In genomic region chr20:9070304-9070703, GRCh38 we compare ENCODE assay signal across 18 cellular contexts. TPM values are rescaled to one million over a fixed set of nuclear protein-coding genes. Genes with fewer than 3 reads are reported as not detected.
A peak's percentile ranks its signal among the peaks of the same experiment; 100 is the strongest.
DNase-seq lines count a peak whose midpoint lies in the region; ATAC-seq and TF ChIP-seq lines count a peak whose summit lies in the region.
"Had no signal": no experiment of that assay in that cellular context is flagged by ENCODE, and none has a peak within 500 bp of the region (broad histone marks: within the 10 kb centered on the region; RNA-seq: fewer than 3 reads in every experiment).

No MANE protein-coding gene starts in this region.

- no peak overlapping the region for H3K23ac ChIP-seq in mesenchymal stem cell (ENCODE audit: low read length in 2 of 2)

- H2BK5ac ChIP-seq in mesenchymal stem cell (ENCODE audit: low read depth, low read length, poor library complexity, severe bottlenecking), result no peak overlapping the region

- H3F3A ChIP-seq in GM23338 (replicated peaks; ENCODE audit: low read depth), result no peaks in the 10 kb centered on the region

- no peak overlapping the region for H3K4ac ChIP-seq in mesenchymal stem cell (ENCODE audit: low read depth in 1 of 2, low read length in 2 of 2)

- no peak overlapping the region for H2AFZ ChIP-seq in GM23338
- no peak overlapping the region for H2AFZ ChIP-seq in mesenchymal stem cell (ENCODE audit: low read depth, low read length)

- no peak overlapping the region for H2BK15ac ChIP-seq in mesenchymal stem cell (ENCODE audit: low read depth, poor library complexity, severe bottlenecking)

- 81% methylated on average over 3 of the region's 3 CpGs for whole genome bisulfite sequencing in mesenchymal stem cell

- no peaks in the 10 kb centered on the region for H3K79me1 ChIP-seq in mesenchymal stem cell (replicated peaks; ENCODE audit: low read length, poor library complexity, severe bottlenecking)

- H3K79me2 ChIP-seq in GM23338 (replicated peaks; ENCODE audit: insufficient read depth), result peaks cover 47% of the 10 kb centered on the region

- H3K36me3 ChIP-seq in GM23338 (ENCODE audit: insufficient read depth), result no peaks in the 10 kb centered on the region
- H3K36me3 ChIP-seq in mesenchymal stem cell (ENCODE audit: control insufficient read depth in 1 of 2, insufficient read depth in 2 of 2, low read depth in 1 of 2, low read length in 2 of 2), result no peaks in the 10 kb centered on the region
- H3K36me3 ChIP-seq: SJCRH30, thyroid gland had no signal

- no peaks in the 10 kb centered on the region for H3K9me2 ChIP-seq in GM23338 (ENCODE audit: insufficient read depth)

- no peak overlapping the region for H3K18ac ChIP-seq in mesenchymal stem cell (ENCODE audit: low read depth in 1 of 2, low read length in 2 of 2)

- DNase-seq in GM23338 (ENCODE audit: low spot score) (no peak), cerebellar cortex (ENCODE audit: low spot score) (peak; percentile 73), mesenchymal stem cell (no peak), NCI-H1092 (lab: John Stamatoyannopoulos, UW) (no peak), GM10266 (ENCODE audit: extremely low spot score) (no peak)
- DNase-seq: activated CD4-positive, alpha-beta T cell treated with anti-CD3 and anti-CD28 coated beads, Interleukin-2, amount 50 U/mL, for 1 hour; activated naive CD8-positive, alpha-beta T cell treated with anti-CD3 and anti-CD28 coated beads, Interleukin-2, amount 10 ng/mL, durations not matched to agents 7 days and 5 days; activated T-cell treated with anti-CD3 and anti-CD28 coated beads, Interleukin-2, amount 50 U/mL, for 24 hours; DMS53; naive B cell; NCI-H1048; retina; SJCRH30; stimulated activated CD4-positive, alpha-beta T cell treated with anti-CD3 and anti-CD28 coated beads, Interleukin-2, amount 100 ng/mL, for 48 hours; thyroid gland had no signal

- H3K27ac ChIP-seq in 22Rv1, result peak overlapping the region; percentile 90
- no peak overlapping the region for H3K27ac ChIP-seq in GM23338 (ENCODE audit: low read depth)
- peak overlapping the region; percentile 57 for H3K27ac ChIP-seq in mesenchymal stem cell (ENCODE audit: low read length, poor library complexity, severe bottlenecking)
- H3K27ac ChIP-seq: SJCRH30, thyroid gland had no signal

- no peak overlapping the region for H2BK12ac ChIP-seq in mesenchymal stem cell (ENCODE audit: low read length in 2 of 2)

- H3K27me3 ChIP-seq in GM23338 (ENCODE audit: insufficient read depth), result no peaks in the 10 kb centered on the region
- H3K27me3 ChIP-seq in mesenchymal stem cell (ENCODE audit: control insufficient read depth in 1 of 2, insufficient read depth in 1 of 2, low read length in 2 of 2), result peaks cover 0 to 5% of the 10 kb centered on the region in 2 experiments
- H3K27me3 ChIP-seq: SJCRH30, thyroid gland had no signal

- H3K27me3 Mint-ChIP-seq in GM23338 (ENCODE audit: insufficient read depth, low read depth, poor library complexity), result peaks cover 9% of the 10 kb centered on the region

- no peak for ATAC-seq in GM23338
- ATAC-seq in HG03159 (IDR thresholded peaks at IDR 0.05; ENCODE audit: unreplicated experiment), result no peak
- no peak for ATAC-seq in GM19455 (IDR thresholded peaks at IDR 0.05; ENCODE audit: unreplicated experiment)

- H4K8ac ChIP-seq in mesenchymal stem cell (ENCODE audit: low read length), result no peak overlapping the region

- TF ChIP-seq CTCF in 22Rv1 (IDR thresholded peaks at IDR 0.05), result no peak
- no peak for TF ChIP-seq CTCF in GM23338 (conservative IDR thresholded peaks at IDR 0.05; ENCODE audit: low read depth in 2 of 2)
- TF ChIP-seq CTCF in GM10266 (IDR thresholded peaks at IDR 0.05; ENCODE audit: control insufficient read depth, insufficient read depth, low read depth, missing control alignments), result no peak

- H3K4me3 Mint-ChIP-seq in GM23338, result 0 out of 3 replicates have a peak overlapping the region, but pooled peaks have one; percentile 6
- H3K4me3 Mint-ChIP-seq: activated naive CD8-positive, alpha-beta T cell treated with anti-CD3 and anti-CD28 coated beads, Interleukin-2, amount 10 ng/mL, durations not matched to agents 7 days and 5 days; activated T-cell treated with anti-CD3 and anti-CD28 coated beads, Interleukin-2, amount 50 U/mL, for 24 hours had no signal

- H3K14ac ChIP-seq in mesenchymal stem cell (ENCODE audit: low read length in 2 of 2), result no peak overlapping the region

- H3K4me2 ChIP-seq in GM23338, result no peak overlapping the region
- H3K4me2 ChIP-seq in mesenchymal stem cell (ENCODE audit: low read length, poor library complexity, severe bottlenecking), result peak overlapping the region; percentile 45

- no peaks in the 10 kb centered on the region for H3K9me3 ChIP-seq in mesenchymal stem cell (ENCODE audit: control insufficient read depth, low read length)
- H3K9me3 ChIP-seq: SJCRH30, thyroid gland had no signal

- H3K4me3 ChIP-seq in GM23338, result no peak overlapping the region
- no peak overlapping the region for H3K4me3 ChIP-seq in mesenchymal stem cell (ENCODE audit: insufficient read depth in 1 of 2, low read depth in 1 of 2, low read length in 2 of 2)
- H3K4me3 ChIP-seq: SJCRH30 had no signal

- no peaks in the 10 kb centered on the region for H4K20me1 ChIP-seq in GM23338 (replicated peaks; ENCODE audit: insufficient read depth)

- no peak overlapping the region for H3K9ac ChIP-seq in mesenchymal stem cell (ENCODE audit: low read length)

- peaks cover 58% of the 10 kb centered on the region for H3K4me1 Mint-ChIP-seq in GM23338

- no peak overlapping the region for H4K91ac ChIP-seq in mesenchymal stem cell (ENCODE audit: low read length)

- H3K27ac Mint-ChIP-seq in GM23338, result no peak overlapping the region
- H3K27ac Mint-ChIP-seq: activated naive CD8-positive, alpha-beta T cell treated with anti-CD3 and anti-CD28 coated beads, Interleukin-2, amount 10 ng/mL, durations not matched to agents 7 days and 5 days; activated T-cell treated with anti-CD3 and anti-CD28 coated beads, Interleukin-2, amount 50 U/mL, for 24 hours; naive B cell had no signal

- H2AK5ac ChIP-seq in mesenchymal stem cell (ENCODE audit: low read length, severe bottlenecking), result no peak overlapping the region

- peaks cover 3% of the 10 kb centered on the region; the same call in 1 of the 3 replicates for H3K36me3 Mint-ChIP-seq in GM23338 (ENCODE audit: low read depth)

- peaks cover 3% of the 10 kb centered on the region; the same call in 1 of the 3 replicates for H3K9me3 Mint-ChIP-seq in GM23338

- H3K4me1 ChIP-seq in GM23338 (ENCODE audit: insufficient read depth), result peaks cover 49% of the 10 kb centered on the region
- H3K4me1 ChIP-seq in mesenchymal stem cell (ENCODE audit: control insufficient read depth, insufficient read depth, low read depth, low read length), result peaks cover 11% of the 10 kb centered on the region
- H3K4me1 ChIP-seq: SJCRH30 had no signal

- no peak overlapping the region for H2BK120ac ChIP-seq in mesenchymal stem cell (ENCODE audit: low read depth, low read length)

TF ChIP-seq in GM23338, 12 proteins besides CTCF, POLR2A, EP300 and RAD21 (continues in another document):
- TF ChIP-seq CREB1 (CRISPR knock-in tag; IDR thresholded peaks at IDR 0.05; ENCODE audit: low read depth), result no peak
- TF ChIP-seq EZH2 (IDR thresholded peaks at IDR 0.05; ENCODE audit: low read depth, unreplicated experiment), result no peak
- TF ChIP-seq STAT1 (IDR thresholded peaks at IDR 0.05; ENCODE audit: unreplicated experiment), result no peak
- no peak for TF ChIP-seq NANOG (IDR thresholded peaks at IDR 0.05; ENCODE audit: borderline replicate concordance)
- no peak for TF ChIP-seq REST (IDR thresholded peaks at IDR 0.05; ENCODE audit: unreplicated experiment)

RNA-seq across cellular contexts. Expression of gene PLCB4, which starts 1.4 kb away (rescaled TPM):
- 5.9 and 16.1 TPM in 2 replicates for total RNA-seq in GM23338 (2014; rRNA removed; shearing (Covaris generic))
- 3.5 and 6.5 TPM in 2 replicates for polyA plus RNA-seq in GM23338 (2016; fragmentation: Nextera tagmentation; extraction: Ambion mirVana)
- polyA plus RNA-seq in mesenchymal stem cell (2013, experiment 1 of 2), result 3.5 TPM
- 3.8 TPM for polyA plus RNA-seq in mesenchymal stem cell (2013, experiment 2 of 2)
- total RNA-seq: activated naive CD8-positive, alpha-beta T cell treated with anti-CD3 and anti-CD28 coated beads, Interleukin-2, amount 10 ng/mL, durations not matched to agents 7 days and 5 days had no signal
